In the genomic region with DNA sequence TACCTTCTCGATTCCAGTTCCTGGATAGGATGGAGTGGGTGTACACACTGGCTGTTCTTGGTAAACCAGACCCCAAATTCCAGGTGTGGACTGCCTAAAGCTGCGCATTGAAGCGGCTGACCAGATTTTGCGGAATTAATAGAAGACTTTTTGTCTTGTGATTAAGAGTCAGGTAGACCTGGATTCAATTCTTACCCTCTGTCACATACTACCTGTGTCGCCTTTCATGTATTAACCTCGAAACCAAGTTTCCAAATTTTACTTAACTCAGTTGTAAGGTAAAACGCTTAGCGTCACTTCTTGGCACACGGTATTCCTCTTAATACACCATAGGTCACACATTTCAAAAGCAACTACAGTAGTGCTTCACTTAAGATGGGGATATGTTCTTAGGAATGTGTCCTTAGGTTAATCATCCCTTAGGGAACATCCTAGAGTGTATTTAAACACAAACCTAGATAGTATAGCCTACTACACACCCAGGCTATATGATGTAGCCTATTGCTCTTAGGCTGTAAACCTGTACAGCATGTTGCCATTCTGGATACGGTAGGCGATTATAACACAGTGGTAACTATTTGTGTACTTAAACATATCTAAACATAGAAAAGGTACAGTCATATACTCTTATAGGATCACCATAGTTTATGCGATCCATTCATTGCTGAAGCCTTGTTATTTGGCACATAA, we compare ENCODE assay signal across 8 cellular contexts. TPM values are rescaled to one million over a fixed set of nuclear protein-coding genes. Genes with fewer than 3 reads are reported as not detected.
DNase-seq lines count a peak whose midpoint lies in the region; ATAC-seq and TF ChIP-seq lines count a peak whose summit lies in the region.

No MANE protein-coding gene starts in this region.

- peaks cover 7% of the 10 kb centered on the region for H3K36me3 ChIP-seq in BLaER1
- H3K36me3 ChIP-seq in Karpas-422 (ENCODE audit: insufficient read depth, low read length), result peaks cover 23% of the 10 kb centered on the region
- H3K36me3 ChIP-seq in colonic mucosa, result no peaks in the 10 kb centered on the region

- peaks cover 7% of the 10 kb centered on the region for H3K9me3 ChIP-seq in BLaER1
- no peaks in the 10 kb centered on the region for H3K9me3 ChIP-seq in Karpas-422 (ENCODE audit: low read length)
- H3K9me3 ChIP-seq in colonic mucosa, result no peaks in the 10 kb centered on the region

- H3K4me2 ChIP-seq in BLaER1, result peak overlapping the region; percentile 83
- peak overlapping the region; percentile 91 for H3K4me2 ChIP-seq in Karpas-422 (ENCODE audit: low read depth, low read length, poor library complexity, severe bottlenecking)

- DNase-seq in Karpas-422, result no peak
- DNase-seq in colonic mucosa, result no peak
- DNase-seq in natural killer cell, result no peak
- no peak for DNase-seq in hypothalamus (lab: John Stamatoyannopoulos, UW)
- DNase-seq in stimulated activated CD4-positive, alpha-beta T cell treated with anti-CD3 and anti-CD28 coated beads, Interleukin-4, amount 100 ng/mL, for 1 hour, result no peak

- intact Hi-C loops in colonic mucosa (cut with DNase I) (no loop called here), natural killer cell (cut with micrococcal nuclease) (loop anchor here (1.0 to 10.0 kb wide), 6 partner anchors 11 to 1292 kb away; a partner anchor contains a TSS)

- H3K27me3 Mint-ChIP-seq in natural killer cell (ENCODE audit: low read depth in 2 of 2), result no peaks in the 10 kb centered on the region

- H4K20me1 ChIP-seq in BLaER1, result peaks cover 33% of the 10 kb centered on the region
- H4K20me1 ChIP-seq in Karpas-422 (ENCODE audit: insufficient read depth, low read depth, low read length), result no peaks in the 10 kb centered on the region

- H3K4me3 ChIP-seq in BLaER1 (peak overlapping the region; percentile 82), Karpas-422 (ENCODE audit: low read length) (peak overlapping the region; percentile 87), colonic mucosa (peak overlapping the region; percentile 97)

- H2AFZ ChIP-seq in Karpas-422 (ENCODE audit: low read length), result peak overlapping the region; percentile 93

- ATAC-seq in natural killer cell, result no peak
- no peak for ATAC-seq in HG03097 (IDR thresholded peaks at IDR 0.05; ENCODE audit: low FRiP score, unreplicated experiment)
- ATAC-seq in GM19351 (IDR thresholded peaks at IDR 0.05; ENCODE audit: unreplicated experiment), result no peak

- H3K4me1 Mint-ChIP-seq in natural killer cell, result peaks cover 47 to 52% of the 10 kb centered on the region in 2 donors

- no peaks in the 10 kb centered on the region for H3K27me3 ChIP-seq in BLaER1
- H3K27me3 ChIP-seq in Karpas-422 (ENCODE audit: low read length), result no peaks in the 10 kb centered on the region
- H3K27me3 ChIP-seq in colonic mucosa, result no peaks in the 10 kb centered on the region

- peaks cover 25% of the 10 kb centered on the region for H3K4me1 ChIP-seq in BLaER1
- H3K4me1 ChIP-seq in Karpas-422 (ENCODE audit: low read length), result peaks cover 31% of the 10 kb centered on the region
- H3K4me1 ChIP-seq in colonic mucosa, result no peaks in the 10 kb centered on the region

- H3K79me2 ChIP-seq in Karpas-422 (ENCODE audit: low read length), result peaks cover 41% of the 10 kb centered on the region

- H3K27ac ChIP-seq in BLaER1 (peak overlapping the region; percentile 85), Karpas-422 (ENCODE audit: low read length) (no peak overlapping the region), colonic mucosa (peak overlapping the region; percentile 85)

- H3K9ac ChIP-seq in BLaER1, result peak overlapping the region; percentile 85
- peak overlapping the region; percentile 91 for H3K9ac ChIP-seq in Karpas-422 (ENCODE audit: low read length)
- H3K9ac ChIP-seq in colonic mucosa (ENCODE audit: low read depth in 2 of 2, low read length in 2 of 2), result peak overlapping the region; percentile 58 to 92

- H3K4me3 Mint-ChIP-seq in natural killer cell, result peak overlapping the region; percentile 98

- no peaks in the 10 kb centered on the region for H3K9me2 ChIP-seq in Karpas-422 (replicated peaks; ENCODE audit: insufficient read depth, low read length)

- no peak for TF ChIP-seq CTCF in colonic mucosa (IDR thresholded peaks at IDR 0.05)
- no peak for TF ChIP-seq CTCF in natural killer cell (IDR thresholded peaks at IDR 0.05)

- no peaks in the 10 kb centered on the region for H3K9me3 Mint-ChIP-seq in natural killer cell

- no peaks in the 10 kb centered on the region for H3K36me3 Mint-ChIP-seq in natural killer cell

- peak overlapping the region; percentile 97 to 99 for H3K27ac Mint-ChIP-seq in natural killer cell

RNA-seq across cellular contexts. Expression of a gene that starts 0.7 kb away (rescaled TPM):
- 31.5 and 36.4 TPM in 2 replicates for total RNA-seq in Karpas-422 (2014; rRNA removed; shearing (Covaris generic); ENCODE audit: low replicate concordance)
- 10 to 100 TPM; 21.0 to 28.4 TPM for total RNA-seq in colonic mucosa
- 10 to 100 TPM; 17.5 to 27.7 (median 20.4) TPM for total RNA-seq in natural killer cell
